In the genomic region with DNA sequence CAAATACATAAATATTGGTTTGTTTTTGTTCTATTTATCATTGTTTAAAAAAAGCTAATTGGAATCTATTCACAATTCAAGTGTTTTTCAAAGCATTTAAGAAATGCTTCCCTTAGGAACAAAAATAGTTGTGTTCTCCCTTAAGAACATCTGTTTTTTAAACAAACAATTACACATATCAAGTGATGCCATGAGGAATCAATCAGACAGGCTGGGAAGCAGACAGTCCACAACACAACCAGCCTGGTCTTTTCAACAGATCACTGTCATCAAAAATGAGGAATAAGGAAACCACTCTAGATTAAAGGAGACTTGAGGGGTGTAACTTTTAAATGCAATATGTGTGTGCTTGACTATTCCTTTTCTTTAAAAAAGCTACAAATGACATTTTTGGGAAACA, we compare ENCODE assay signal across 38 cellular contexts. TPM values are rescaled to one million over a fixed set of nuclear protein-coding genes. Genes with fewer than 3 reads are reported as not detected.
"Had no signal": no experiment of that assay in that cellular context is flagged by ENCODE, and none has a peak within 500 bp of the region (broad histone marks: within the 10 kb centered on the region; RNA-seq: fewer than 3 reads in every experiment).

No MANE protein-coding gene starts in this region.

- H3K4me3 ChIP-seq: coronary artery, esophagus squamous epithelium, gastroesophageal sphincter had no signal

- H3K9me3 ChIP-seq: esophagus squamous epithelium, gastroesophageal sphincter had no signal

- H3K4me1 Mint-ChIP-seq: activated CD4-positive, alpha-beta T cell treated with anti-CD3 and anti-CD28 coated beads for 36 hours; activated CD4-positive, alpha-beta T cell treated with anti-CD3 and anti-CD28 coated beads, Interleukin-2, amount 10 ng/mL, durations not matched to agents 24 days and 14 days; activated CD8-positive, alpha-beta memory T cell treated with anti-CD3 and anti-CD28 coated beads, Interleukin-2, amount 10 ng/mL, durations not matched to agents 7 days and 5 days; activated naive CD4-positive, alpha-beta T cell treated with anti-CD3 and anti-CD28 coated beads, Interleukin-2, amount 50 U/mL, for 24 hours had no signal

- H3K27me3 Mint-ChIP-seq: activated CD4-positive, alpha-beta memory T cell treated with anti-CD3 and anti-CD28 coated beads for 36 hours; activated CD4-positive, alpha-beta T cell treated with anti-CD3 and anti-CD28 coated beads for 36 hours; activated CD4-positive, alpha-beta T cell treated with anti-CD3 and anti-CD28 coated beads, Interleukin-2, amount 10 ng/mL, durations not matched to agents 24 days and 14 days; activated CD8-positive, alpha-beta memory T cell treated with anti-CD3 and anti-CD28 coated beads, Interleukin-2, amount 10 ng/mL, durations not matched to agents 7 days and 5 days; activated naive CD4-positive, alpha-beta T cell treated with anti-CD3 and anti-CD28 coated beads, Interleukin-2, amount 50 U/mL, for 24 hours; activated naive CD8-positive, alpha-beta T cell treated with anti-CD3 and anti-CD28 coated beads, Interleukin-2, amount 10 ng/mL, durations not matched to agents 7 days and 5 days; central memory CD8-positive, alpha-beta T cell; effector memory CD8-positive, alpha-beta T cell; T-helper 17 cell had no signal

- H3K27me3 ChIP-seq: brain microvascular endothelial cell, esophagus squamous epithelium, gastroesophageal sphincter had no signal

- H3K4me1 ChIP-seq: esophagus squamous epithelium, gastroesophageal sphincter had no signal

- FAIRE-seq: astrocyte, bronchial epithelial cell, endothelial cell of umbilical vein had no signal

- H3K9me3 Mint-ChIP-seq: activated CD4-positive, alpha-beta memory T cell treated with anti-CD3 and anti-CD28 coated beads for 36 hours; activated naive CD4-positive, alpha-beta T cell treated with anti-CD3 and anti-CD28 coated beads for 36 hours; activated naive CD4-positive, alpha-beta T cell treated with anti-CD3 and anti-CD28 coated beads, Interleukin-2, amount 50 U/mL, for 24 hours; activated naive CD8-positive, alpha-beta T cell treated with anti-CD3 and anti-CD28 coated beads, Interleukin-2, amount 10 ng/mL, durations not matched to agents 7 days and 5 days; activated T-helper 1 cell treated with anti-CD3 and anti-CD28 coated beads, Interleukin-12 subunit alpha, Interleukin-12 subunit beta, Interleukin-2, Interleukin-4 antibody, amounts not matched to agents 30 ng/mL and 10 ng/mL and 1 ng/mL, durations not matched to agents 14 hours and 24 hours and 36 hours; activated T-helper 2 cell treated with anti-CD3 and anti-CD28 coated beads, Interferon-gamma antibody, Interleukin-2, Interleukin-4, amounts not matched to agents 10 μg/mL and 5 μg/mL and 100 μg/mL, durations not matched to agents 14 hours and 24 hours and 36 hours; central memory CD8-positive, alpha-beta T cell; effector memory CD8-positive, alpha-beta T cell; T-helper 2 cell treated with Interferon-gamma antibody and Interleukin-4, amounts not matched to agents 5 μg/mL and 100 μg/mL, for 36 hours had no signal

- DNase-seq: activated CD4-positive, alpha-beta memory T cell treated with anti-CD3 and anti-CD28 coated beads for 36 hours; activated CD4-positive, alpha-beta T cell treated with anti-CD3 and anti-CD28 coated beads for 36 hours; activated CD4-positive, alpha-beta T cell treated with anti-CD3 and anti-CD28 coated beads, Interleukin-2, amount 10 ng/mL, durations not matched to agents 24 days and 14 days; activated CD4-positive, CD25-positive, alpha-beta regulatory T cell; activated CD4-positive, CD25-positive, alpha-beta regulatory T cell treated with anti-CD3 and anti-CD28 coated beads, Interleukin-2, amount 50 U/mL, for 72 hours; activated CD8-positive, alpha-beta memory T cell treated with anti-CD3 and anti-CD28 coated beads, Interleukin-2, amount 10 ng/mL, durations not matched to agents 7 days and 5 days; activated CD8-positive, alpha-beta memory T cell treated with anti-CD3 and anti-CD28 coated beads, Interleukin-2, amount 50 U/mL, for 4 hours; activated CD8-positive, alpha-beta T cell treated with anti-CD3 and anti-CD28 coated beads, Interleukin-2, amount 10 ng/mL, durations not matched to agents 7 days and 5 days; activated effector memory CD4-positive, alpha-beta T cell treated with anti-CD3 and anti-CD28 coated beads, Interleukin-2, amount 50 U/mL, for 16 hours; activated naive CD4-positive, alpha-beta T cell treated with anti-CD3 and anti-CD28 coated beads for 36 hours; activated naive CD8-positive, alpha-beta T cell treated with anti-CD3 and anti-CD28 coated beads, Interleukin-2, amount 10 ng/mL, durations not matched to agents 7 days and 5 days; activated T-cell treated with anti-CD3 and anti-CD28 coated beads, Interleukin-2, amount 50 U/mL, for 1 hour; activated T-cell treated with anti-CD3 and anti-CD28 coated beads, Interleukin-2, amount 50 U/mL, for 48 hours; amniotic stem cell; anterior cingulate cortex; brain microvascular endothelial cell; dermis blood vessel endothelial cell; effector CD4-positive, alpha-beta T cell; effector memory CD8-positive, alpha-beta T cell; esophagus squamous epithelium; hippocampal formation; SW 1271; T-helper 1 cell; T-helper 17 cell; T1000; WERI-Rb-1 had no signal

- H3K4me3 Mint-ChIP-seq: activated CD4-positive, alpha-beta memory T cell treated with anti-CD3 and anti-CD28 coated beads for 36 hours; activated CD4-positive, alpha-beta T cell treated with anti-CD3 and anti-CD28 coated beads for 36 hours; activated CD4-positive, alpha-beta T cell treated with anti-CD3 and anti-CD28 coated beads, Interleukin-2, amount 10 ng/mL, durations not matched to agents 24 days and 14 days; activated CD8-positive, alpha-beta memory T cell treated with anti-CD3 and anti-CD28 coated beads, Interleukin-2, amount 10 ng/mL, durations not matched to agents 7 days and 5 days; activated CD8-positive, alpha-beta T cell treated with anti-CD3 and anti-CD28 coated beads, Interleukin-2, amount 10 ng/mL, durations not matched to agents 7 days and 5 days; activated naive CD4-positive, alpha-beta T cell treated with anti-CD3 and anti-CD28 coated beads for 36 hours; activated naive CD4-positive, alpha-beta T cell treated with anti-CD3 and anti-CD28 coated beads, Interleukin-2, amount 50 U/mL, for 24 hours; activated naive CD8-positive, alpha-beta T cell treated with anti-CD3 and anti-CD28 coated beads, Interleukin-2, amount 10 ng/mL, durations not matched to agents 7 days and 5 days; activated T-helper 1 cell treated with anti-CD3 and anti-CD28 coated beads, Interleukin-12 subunit alpha, Interleukin-12 subunit beta, Interleukin-2, Interleukin-4 antibody, amounts not matched to agents 30 ng/mL and 10 ng/mL and 1 ng/mL, durations not matched to agents 14 hours and 24 hours and 36 hours; central memory CD8-positive, alpha-beta T cell; effector memory CD8-positive, alpha-beta T cell; T-helper 17 cell; T-helper 2 cell treated with Interferon-gamma antibody and Interleukin-4, amounts not matched to agents 5 μg/mL and 100 μg/mL, for 36 hours had no signal

- H3K36me3 ChIP-seq: brain microvascular endothelial cell, WERI-Rb-1 had no signal

- ATAC-seq: activated CD4-positive, alpha-beta T cell treated with anti-CD3 and anti-CD28 coated beads for 36 hours; activated CD8-positive, alpha-beta memory T cell treated with anti-CD3 and anti-CD28 coated beads, Interleukin-2, amount 10 ng/mL, durations not matched to agents 7 days and 5 days; activated CD8-positive, alpha-beta T cell treated with anti-CD3 and anti-CD28 coated beads, Interleukin-2, amount 10 ng/mL, durations not matched to agents 7 days and 5 days; effector memory CD8-positive, alpha-beta T cell; gastroesophageal sphincter; T-helper 17 cell had no signal

- H3K27ac Mint-ChIP-seq: activated CD4-positive, alpha-beta memory T cell treated with anti-CD3 and anti-CD28 coated beads for 36 hours; activated CD4-positive, alpha-beta T cell treated with anti-CD3 and anti-CD28 coated beads for 36 hours; activated CD4-positive, alpha-beta T cell treated with anti-CD3 and anti-CD28 coated beads, Interleukin-2, amount 10 ng/mL, durations not matched to agents 24 days and 14 days; activated CD8-positive, alpha-beta memory T cell treated with anti-CD3 and anti-CD28 coated beads, Interleukin-2, amount 10 ng/mL, durations not matched to agents 7 days and 5 days; activated CD8-positive, alpha-beta T cell treated with anti-CD3 and anti-CD28 coated beads, Interleukin-2, amount 10 ng/mL, durations not matched to agents 7 days and 5 days; activated naive CD4-positive, alpha-beta T cell treated with anti-CD3 and anti-CD28 coated beads for 36 hours; activated naive CD4-positive, alpha-beta T cell treated with anti-CD3 and anti-CD28 coated beads, Interleukin-2, amount 50 U/mL, for 24 hours; activated naive CD8-positive, alpha-beta T cell treated with anti-CD3 and anti-CD28 coated beads, Interleukin-2, amount 10 ng/mL, durations not matched to agents 7 days and 5 days; activated T-helper 1 cell treated with anti-CD3 and anti-CD28 coated beads, Interleukin-12 subunit alpha, Interleukin-12 subunit beta, Interleukin-2, Interleukin-4 antibody, amounts not matched to agents 30 ng/mL and 10 ng/mL and 1 ng/mL, durations not matched to agents 14 hours and 24 hours and 36 hours; activated T-helper 2 cell treated with anti-CD3 and anti-CD28 coated beads, Interferon-gamma antibody, Interleukin-2, Interleukin-4, amounts not matched to agents 10 μg/mL and 5 μg/mL and 100 μg/mL, durations not matched to agents 14 hours and 24 hours and 36 hours; effector memory CD8-positive, alpha-beta T cell; T-helper 2 cell treated with Interferon-gamma antibody and Interleukin-4, amounts not matched to agents 5 μg/mL and 100 μg/mL, for 36 hours had no signal

- H3K27ac ChIP-seq: brain microvascular endothelial cell, coronary artery, epithelial cell of prostate, esophagus squamous epithelium, gastroesophageal sphincter, WERI-Rb-1 had no signal

RNA-seq across cellular contexts. Expression of gene GPR65, which starts 37.4 kb away (rescaled TPM):
- total RNA-seq: dermis blood vessel endothelial cell, glomerular endothelial cell had no signal
